In genomic region chr7:125465527-125465926, GRCh38 we compare ENCODE assay signal across 32 cellular contexts.
"Had no signal": no experiment of that assay in that cellular context is flagged by ENCODE, and none has a peak within 500 bp of the region (broad histone marks: within the 10 kb centered on the region; RNA-seq: fewer than 3 reads in every experiment).

No MANE protein-coding gene starts in this region.

- H3K27me3 ChIP-seq: body of pancreas, breast epithelium, MG63 had no signal

- ATAC-seq: activated CD8-positive, alpha-beta T cell treated with anti-CD3 and anti-CD28 coated beads for 36 hours; activated T-cell treated with anti-CD3 and anti-CD28 coated beads, Interleukin-2, amount 50 U/mL, for 72 hours; activated T-helper 17 cell treated with anti-CD3 and anti-CD28 coated beads, Interleukin-2, amount 50 U/mL, for 72 hours; body of pancreas; Panc1 had no signal

- H3K4me1 Mint-ChIP-seq: activated CD4-positive, alpha-beta T cell treated with anti-CD3 and anti-CD28 coated beads, Interleukin-2, amount 10 ng/mL, durations not matched to agents 24 days and 14 days; activated naive CD8-positive, alpha-beta T cell treated with anti-CD3 and anti-CD28 coated beads for 36 hours; activated T-helper 17 cell treated with anti-CD3 and anti-CD28 coated beads, Interleukin-2, amount 50 U/mL, for 72 hours; IgD-negative memory B cell had no signal

- H3K27ac ChIP-seq: body of pancreas, breast epithelium, WERI-Rb-1 had no signal

- H3K9me3 ChIP-seq: body of pancreas, MG63 had no signal

- H3K27ac Mint-ChIP-seq: activated CD4-positive, alpha-beta T cell treated with anti-CD3 and anti-CD28 coated beads, Interleukin-2, amount 10 ng/mL, durations not matched to agents 24 days and 14 days; activated CD8-positive, alpha-beta T cell treated with anti-CD3 and anti-CD28 coated beads for 36 hours; activated naive CD8-positive, alpha-beta T cell treated with anti-CD3 and anti-CD28 coated beads for 36 hours; activated T-cell treated with anti-CD3 and anti-CD28 coated beads, Interleukin-2, amount 50 U/mL, for 72 hours; activated T-helper 17 cell treated with anti-CD3 and anti-CD28 coated beads, Interleukin-2, amount 50 U/mL, for 72 hours; IgD-negative memory B cell had no signal

- H3K9me3 Mint-ChIP-seq: activated CD4-positive, alpha-beta T cell treated with anti-CD3 and anti-CD28 coated beads, Interleukin-2, amount 10 ng/mL, durations not matched to agents 24 days and 14 days had no signal

- H3K36me3 Mint-ChIP-seq: activated naive CD8-positive, alpha-beta T cell treated with anti-CD3 and anti-CD28 coated beads for 36 hours; IgD-negative memory B cell had no signal

- DNase-seq: activated CD4-positive, alpha-beta T cell treated with anti-CD3 and anti-CD28 coated beads, Interleukin-2, amount 10 ng/mL, durations not matched to agents 24 days and 14 days; activated CD4-positive, alpha-beta T cell treated with anti-CD3 and anti-CD28 coated beads, Interleukin-2, amount 50 U/mL, for 4 hours; activated CD4-positive, CD25-positive, alpha-beta regulatory T cell; activated CD8-positive, alpha-beta T cell treated with anti-CD3 and anti-CD28 coated beads for 36 hours; activated effector memory CD4-positive, alpha-beta T cell treated with anti-CD3 and anti-CD28 coated beads, Interleukin-2, amount 50 U/mL, for 16 hours; activated naive CD4-positive, alpha-beta T cell; activated naive CD4-positive, alpha-beta T cell treated with anti-CD3 and anti-CD28 coated beads, Interleukin-2, amount 50 U/mL, for 16 hours; activated naive CD8-positive, alpha-beta T cell treated with anti-CD3 and anti-CD28 coated beads for 36 hours; activated T-cell treated with anti-CD3 and anti-CD28 coated beads, Interleukin-2, amount 50 U/mL, for 1 hour; activated T-cell treated with anti-CD3 and anti-CD28 coated beads, Interleukin-2, amount 50 U/mL, for 72 hours; amniotic stem cell; body of pancreas; Kasumi-1; KBM-7; MG63; MV-4-11; NCI-H1092 treated with DMSO at 0.1 percent for 48 hours; NCI-H146; NCI-H187; NCI-H2029 treated with DMSO at 0.1 percent for 48 hours; NCI-H2107; NCI-H2171; NCI-H510A; NCI-H526 treated with DMSO at 0.1 percent for 48 hours; NCI-H82; SHP77 treated with DMSO at 0.1 percent for 48 hours; T1000; WERI-Rb-1 had no signal

- H3K4me1 ChIP-seq: body of pancreas, breast epithelium had no signal

- H3K4me3 ChIP-seq: body of pancreas, breast epithelium, MG63 had no signal

- H3K36me3 ChIP-seq: breast epithelium, MG63, WERI-Rb-1 had no signal

- H3K4me3 Mint-ChIP-seq: activated CD4-positive, alpha-beta T cell treated with anti-CD3 and anti-CD28 coated beads, Interleukin-2, amount 10 ng/mL, durations not matched to agents 24 days and 14 days; activated CD8-positive, alpha-beta T cell treated with anti-CD3 and anti-CD28 coated beads for 36 hours; activated naive CD8-positive, alpha-beta T cell treated with anti-CD3 and anti-CD28 coated beads for 36 hours; activated T-cell treated with anti-CD3 and anti-CD28 coated beads, Interleukin-2, amount 50 U/mL, for 72 hours; activated T-helper 17 cell treated with anti-CD3 and anti-CD28 coated beads, Interleukin-2, amount 50 U/mL, for 72 hours; IgD-negative memory B cell had no signal

- H3K27me3 Mint-ChIP-seq: activated CD4-positive, alpha-beta T cell treated with anti-CD3 and anti-CD28 coated beads, Interleukin-2, amount 10 ng/mL, durations not matched to agents 24 days and 14 days; activated CD8-positive, alpha-beta T cell treated with anti-CD3 and anti-CD28 coated beads for 36 hours; activated naive CD8-positive, alpha-beta T cell treated with anti-CD3 and anti-CD28 coated beads for 36 hours; activated T-helper 17 cell treated with anti-CD3 and anti-CD28 coated beads, Interleukin-2, amount 50 U/mL, for 72 hours; IgD-negative memory B cell had no signal
